In the genomic region with DNA sequence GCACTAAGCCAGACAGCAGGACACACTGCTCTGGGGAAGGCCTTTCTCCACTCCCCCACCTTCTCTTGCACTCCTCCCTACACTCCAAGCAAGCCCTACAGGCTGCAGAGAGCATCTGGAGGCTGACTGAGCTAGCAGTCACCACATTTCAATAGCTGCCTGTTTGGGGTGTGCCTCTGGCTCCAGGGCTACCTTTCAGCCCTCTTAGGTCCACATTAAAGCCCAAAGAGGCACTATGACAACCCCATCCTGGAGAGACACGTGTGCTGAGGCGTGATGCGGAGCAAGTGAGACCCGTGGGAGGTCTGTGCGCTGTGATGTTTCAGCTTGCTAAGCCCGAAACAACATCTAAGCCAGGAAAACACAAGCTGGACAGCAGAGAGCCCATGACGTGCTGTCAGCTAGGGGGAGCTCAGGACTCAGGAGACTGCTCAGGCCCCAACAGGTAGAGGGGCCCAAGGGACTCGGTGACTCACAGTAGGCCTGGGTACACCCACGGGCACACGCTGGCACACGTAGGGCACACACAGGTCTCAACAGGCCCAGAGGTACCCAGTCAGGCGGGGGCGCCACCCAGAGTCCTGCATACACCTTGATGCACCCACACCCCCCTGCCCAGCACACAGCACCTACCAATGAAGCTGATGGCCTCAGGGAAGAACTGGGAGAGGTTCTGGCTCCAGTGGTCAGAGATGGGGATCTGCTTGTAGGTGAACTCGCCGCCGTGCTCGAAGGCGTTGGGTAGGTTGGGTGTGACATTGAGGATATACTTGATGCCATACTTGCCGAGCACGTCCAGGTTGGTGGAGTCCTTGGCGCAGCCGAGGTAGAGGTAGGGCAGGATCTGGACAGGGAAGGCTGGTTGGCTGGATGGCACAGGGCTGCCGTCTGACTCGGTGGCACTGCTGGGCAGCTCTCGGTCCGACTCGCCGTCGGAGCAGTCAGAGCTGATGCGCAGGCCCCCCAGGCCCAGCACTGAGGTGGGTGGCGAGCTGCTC, we compare ENCODE assay signal across 8 cellular contexts. TPM values are rescaled to one million over a fixed set of nuclear protein-coding genes. Genes with fewer than 3 reads are reported as not detected.
A peak's percentile ranks its signal among the peaks of the same experiment; 100 is the strongest.
DNase-seq lines count a peak whose midpoint lies in the region; ATAC-seq and TF ChIP-seq lines count a peak whose summit lies in the region.

No MANE protein-coding gene starts in this region.

- H3K4me1 ChIP-seq in GM23338 (ENCODE audit: insufficient read depth): peaks cover 19% of the 10 kb centered on the region
- peaks cover 42% of the 10 kb centered on the region for H3K4me1 ChIP-seq in testis

- POLR2A ChIA-PET in naive thymus-derived CD8-positive, alpha-beta T cell (lab: Charles Lee): interaction anchor here (0.7 to 3.3 kb wide), 11 partner anchors 9 to 234 kb away, joined by 3 to 26 read pairs (median 3); partner anchors contain the start of genes ACY1, GLYCTK and RPL29

- 67 to 82% methylated on average over 18 to 31 of the region's 31 CpGs for WGBS in testis, 2 donors

- H3K4me2 ChIP-seq in GM23338: peak overlapping the region; percentile 38; the same call in 1 of the 2 replicates

- peaks cover 24% of the 10 kb centered on the region for H3K4me1 Mint-ChIP-seq in GM23338
- H3K4me1 Mint-ChIP-seq in naive thymus-derived CD8-positive, alpha-beta T cell: peaks cover 30 to 65% (median 63%) of the 10 kb centered on the region in 4 donors

- H3K36me3 ChIP-seq in GM23338 (ENCODE audit: insufficient read depth): no peaks in the 10 kb centered on the region
- no peaks in the 10 kb centered on the region for H3K36me3 ChIP-seq in testis (ENCODE audit: low read depth, missing control alignments)

- no peaks in the 10 kb centered on the region for H3K9me3 ChIP-seq in testis

- intact Hi-C loops in testis (cut with DNase I; ENCODE audit: low total_unique reads): loop anchor here (5.0 to 10.0 kb wide), 2 partner anchors 49 to 69 kb away; no protein-coding TSS in a partner anchor

- no peak overlapping the region for H2AFZ ChIP-seq in GM23338

- DNase-seq in GM23338 (ENCODE audit: low spot score) (no peak), dermis microvascular lymphatic vessel endothelial cell (ENCODE audit: low read depth in 2 of 2) (peak; percentile 52 to 77), testis (peak; percentile 75), SIG-M5 treated with dmso at 0.1 percent for 504 hours (lab: John Stamatoyannopoulos, UW; ENCODE audit: unreplicated experiment) (no peak)
- peak in 5 of 10 donors; percentile 13 to 67 (median 37) for DNase-seq in naive thymus-derived CD8-positive, alpha-beta T cell

- no peaks in the 10 kb centered on the region for H3K9me3 Mint-ChIP-seq in GM23338
- no peaks in the 10 kb centered on the region for H3K9me3 Mint-ChIP-seq in naive thymus-derived CD8-positive, alpha-beta T cell

- TF ChIP-seq CTCF in GM23338 (conservative IDR thresholded peaks at IDR 0.05; ENCODE audit: low read depth in 2 of 2) (peak in 1 of 2 experiments; percentile 58; a peak in 2 of 4 replicates), WI38 (IDR thresholded peaks at IDR 0.05; ENCODE audit: low read depth, low read length) (no peak), testis (IDR thresholded peaks at IDR 0.05) (peak in 1 of 3 experiments; percentile 17)

- H3K27me3 ChIP-seq in GM23338 (ENCODE audit: insufficient read depth) (peaks cover 10% of the 10 kb centered on the region; the same call in 1 of the 2 replicates), testis (no peaks in the 10 kb centered on the region)

- no peak for TF ChIP-seq POLR2A in testis (IDR thresholded peaks at IDR 0.05)

- peaks cover 7% of the 10 kb centered on the region for H3K27me3 Mint-ChIP-seq in GM23338 (ENCODE audit: insufficient read depth, low read depth, poor library complexity)
- no peaks in the 10 kb centered on the region for H3K27me3 Mint-ChIP-seq in naive thymus-derived CD8-positive, alpha-beta T cell

- no peak overlapping the region for H3K4me3 ChIP-seq in GM23338
- H3K4me3 ChIP-seq in WI38 (ENCODE audit: low read depth, low read length): peak overlapping the region; percentile 23; the same call in 1 of the 2 replicates
- no peak overlapping the region for H3K4me3 ChIP-seq in testis

- no peaks in the 10 kb centered on the region for H4K20me1 ChIP-seq in GM23338 (replicated peaks; ENCODE audit: insufficient read depth)

- H3K27ac ChIP-seq in GM23338 (ENCODE audit: low read depth): peak overlapping the region; percentile 85
- peak overlapping the region; percentile 58 to 81 for H3K27ac ChIP-seq in testis

- no peak for ATAC-seq in GM23338
- no peak for ATAC-seq in naive thymus-derived CD8-positive, alpha-beta T cell
- ATAC-seq in GM19324 (IDR thresholded peaks at IDR 0.05; ENCODE audit: low FRiP score, unreplicated experiment): no peak
- ATAC-seq in HG02759 (IDR thresholded peaks at IDR 0.05; ENCODE audit: unreplicated experiment): no peak

- peaks cover 11% of the 10 kb centered on the region for H3K79me2 ChIP-seq in GM23338 (replicated peaks; ENCODE audit: insufficient read depth)

- H3K4me3 Mint-ChIP-seq in GM23338: peak overlapping the region; percentile 52
- peak overlapping the region; percentile 79 to 94 (median 88) for H3K4me3 Mint-ChIP-seq in naive thymus-derived CD8-positive, alpha-beta T cell

- H3K27ac Mint-ChIP-seq in GM23338: peak overlapping the region; percentile 59; the same call in 1 of the 2 replicates
- H3K27ac Mint-ChIP-seq in naive thymus-derived CD8-positive, alpha-beta T cell: peak overlapping the region; percentile 86 to 97 (median 94)

- peaks cover 34% of the 10 kb centered on the region for H3K36me3 Mint-ChIP-seq in GM23338 (ENCODE audit: low read depth)
- H3K36me3 Mint-ChIP-seq in naive thymus-derived CD8-positive, alpha-beta T cell: peaks cover 0 to 43% (median 4%) of the 10 kb centered on the region in 3 donors

- no peaks in the 10 kb centered on the region for H3K9me2 ChIP-seq in GM23338 (ENCODE audit: insufficient read depth)

- 0 out of 2 replicates have a peak, but pooled peaks cover 13% of the 10 kb centered on the region for H3F3A ChIP-seq in GM23338 (replicated peaks; ENCODE audit: low read depth)

TF ChIP-seq in GM23338, 12 proteins besides CTCF, POLR2A, EP300 and RAD21:
- TF ChIP-seq NANOG (IDR thresholded peaks at IDR 0.05; ENCODE audit: borderline replicate concordance) (no peak), ZNF114 (CRISPR knock-in tag; IDR thresholded peaks at IDR 0.05) (no peak), CREB1 (CRISPR knock-in tag; IDR thresholded peaks at IDR 0.05; ENCODE audit: low read depth) (no peak), EZH2 (IDR thresholded peaks at IDR 0.05; ENCODE audit: low read depth, unreplicated experiment) (no peak)

RNA-seq across cellular contexts. Expression of gene DUSP7, which starts 2.8 kb away (rescaled TPM):
- 14.7 and 15.8 TPM in 2 replicates for total RNA-seq in GM23338 (2014; rRNA removed; shearing (Covaris generic))
- 5.6 and 5.9 TPM in 2 replicates for polyA plus RNA-seq in GM23338 (2016; fragmentation: Nextera tagmentation; extraction: Ambion mirVana)
- 6.9 and 8.7 TPM in 2 replicates for total RNA-seq in dermis microvascular lymphatic vessel endothelial cell
- total RNA-seq in naive thymus-derived CD8-positive, alpha-beta T cell: 10 to 100 TPM; 28.6 to 29.0 TPM
- polyA plus RNA-seq in naive thymus-derived CD8-positive, alpha-beta T cell: 1 to 10 TPM; 1.8 to 4.6 (median 2.2) TPM
- total RNA-seq in testis: 10 to 100 TPM; 40.6 to 48.8 TPM
- polyA plus RNA-seq in testis (ENCODE audit: insufficient read depth, low read depth, low replicate concordance): 25.1 TPM

RNA-seq across cellular contexts. Expression of gene RPL29, which starts 57.9 kb away (rescaled TPM):
- total RNA-seq in GM23338 (2014; rRNA removed; shearing (Covaris generic)): 1,341 and 1,471 TPM in 2 replicates
- polyA plus RNA-seq in GM23338 (2016; fragmentation: Nextera tagmentation; extraction: Ambion mirVana): 1,864 and 1,983 TPM in 2 replicates
- total RNA-seq in dermis microvascular lymphatic vessel endothelial cell: 811 and 952 TPM in 2 replicates
- total RNA-seq in naive thymus-derived CD8-positive, alpha-beta T cell: 1,000 to 10,000 TPM; 1,232 to 1,277 TPM
- 1,000 to 10,000 TPM; 1,632 to 1,741 (median 1,693) TPM for polyA plus RNA-seq in naive thymus-derived CD8-positive, alpha-beta T cell
- 100 to 1,000 TPM; 491 to 999 TPM for total RNA-seq in testis
- polyA plus RNA-seq in testis (ENCODE audit: insufficient read depth, low read depth, low replicate concordance): 965 TPM

Comparison
In these comparisons a context has a peak if more than half of its experiments do, and no peak if none do; other contexts are left out.
1. DNase-seq: peak in dermis microvascular lymphatic vessel endothelial cell (2 of 2) and testis (single experiment); none in GM23338 (single experiment) and SIG-M5 treated with dmso at 0.1 percent for 504 hours (single experiment).